8 cellular contexts compared by ENCODE assay signal in the genomic region with DNA sequence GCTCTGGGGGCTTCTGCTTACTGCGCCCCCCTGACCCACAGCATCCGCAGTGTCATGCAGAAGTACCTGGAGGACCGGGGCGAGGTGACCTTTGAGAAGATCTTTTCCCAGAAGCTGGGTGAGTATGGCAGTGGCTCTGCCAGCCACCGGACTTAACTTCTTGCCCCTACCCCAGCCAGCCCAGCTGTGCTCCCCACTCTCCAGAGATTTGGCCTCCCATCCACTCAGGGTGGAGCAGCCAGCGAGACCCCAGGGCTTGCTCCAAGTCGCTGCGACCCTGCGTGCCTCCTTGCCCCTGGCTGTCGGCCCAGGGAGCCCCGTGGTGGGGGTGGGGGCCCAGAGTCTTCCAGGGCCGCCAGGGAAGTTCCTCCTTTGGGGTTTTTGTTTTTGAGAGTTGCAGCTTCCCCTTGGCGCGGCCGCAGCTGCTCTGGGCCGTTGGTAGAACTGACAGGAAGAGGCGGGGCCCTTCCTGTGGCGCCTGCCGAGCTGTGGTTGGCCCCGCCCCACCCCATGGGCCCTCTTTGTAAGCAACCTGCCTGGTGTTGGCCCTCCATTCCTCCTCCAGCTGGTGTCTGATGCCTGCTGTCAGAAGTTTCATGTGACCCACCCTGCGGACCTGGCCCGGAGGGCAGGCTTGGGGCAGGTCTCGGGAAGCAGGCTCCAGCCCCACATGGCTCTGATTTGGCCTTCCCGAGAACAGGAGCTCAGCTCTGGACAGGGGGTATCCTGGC. TPM values are rescaled to one million over a fixed set of nuclear protein-coding genes. Genes with fewer than 3 reads are reported as not detected.
A peak's percentile ranks its signal among the peaks of the same experiment; 100 is the strongest.
DNase-seq lines count a peak whose midpoint lies in the region; ATAC-seq and TF ChIP-seq lines count a peak whose summit lies in the region.

No MANE protein-coding gene starts in this region.

- peak overlapping the region; percentile 35 to 88 for H3K27ac ChIP-seq in coronary artery

- peak overlapping the region; percentile 76 for H3K4me3 Mint-ChIP-seq in activated CD4-positive, alpha-beta T cell treated with anti-CD3 and anti-CD28 coated beads for 36 hours
- H3K4me3 Mint-ChIP-seq in memory B cell: peak overlapping the region; percentile 79

- ATAC-seq in HG02610 (IDR thresholded peaks at IDR 0.05; ENCODE audit: unreplicated experiment): peak; percentile 76
- peak; percentile 88 for ATAC-seq in activated CD4-positive, alpha-beta T cell treated with anti-CD3 and anti-CD28 coated beads for 36 hours
- peak; percentile 96 for ATAC-seq in memory B cell (ENCODE audit: low read depth)

- no peak for TF ChIP-seq CTCF in GM13977 (IDR thresholded peaks at IDR 0.05; ENCODE audit: extremely low read depth, insufficient read depth, missing control alignments)
- no peak for TF ChIP-seq CTCF in coronary artery (IDR thresholded peaks at IDR 0.05)

- H3K27me3 Mint-ChIP-seq in activated CD4-positive, alpha-beta T cell treated with anti-CD3 and anti-CD28 coated beads for 36 hours: no peaks in the 10 kb centered on the region
- no peaks in the 10 kb centered on the region for H3K27me3 Mint-ChIP-seq in memory B cell

- H3K4me1 Mint-ChIP-seq in activated CD4-positive, alpha-beta T cell treated with anti-CD3 and anti-CD28 coated beads for 36 hours: peaks cover 68% of the 10 kb centered on the region
- peaks cover 41% of the 10 kb centered on the region for H3K4me1 Mint-ChIP-seq in memory B cell

- POLR2A ChIA-PET in activated CD4-positive, alpha-beta T cell treated with anti-CD3 and anti-CD28 coated beads for 36 hours (lab: Charles Lee): interaction anchor here (0.6 to 2.6 kb wide), 10 partner anchors 8 to 100 kb away, joined by 3 to 16 read pairs (median 4); a partner anchor contains a TSS

- intact Hi-C loops in activated CD4-positive, alpha-beta T cell treated with anti-CD3 and anti-CD28 coated beads for 36 hours (cut with DNase I, micrococcal nuclease): loop anchor here (1.0 kb wide), 3 partner anchors 9 to 40 kb away; no protein-coding TSS in a partner anchor

- DNase-seq in GM13977 (ENCODE audit: low spot score): peak; percentile 93
- DNase-seq in NCI-H2081 treated with DMSO at 0.1 percent for 48 hours (lab: John Stamatoyannopoulos, UW): peak; percentile 28
- peak; percentile 95 for DNase-seq in activated CD4-positive, alpha-beta T cell treated with anti-CD3 and anti-CD28 coated beads for 36 hours
- DNase-seq in coronary artery (ENCODE audit: low spot score): peak; percentile 89
- peak; percentile 85 to 91 for DNase-seq in memory B cell (ENCODE audit: low spot score in 2 of 2)
- DNase-seq in stimulated activated CD8-positive, alpha-beta memory T cell treated with anti-CD3 and anti-CD28 coated beads, Interleukin-2, amount 100 ng/mL, for 48 hours (ENCODE audit: low read depth in 2 of 2): peak; percentile 78 to 88
- no peak for DNase-seq in SK-N-DZ (ENCODE audit: low spot score)

- peaks cover 55% of the 10 kb centered on the region for H3K36me3 Mint-ChIP-seq in activated CD4-positive, alpha-beta T cell treated with anti-CD3 and anti-CD28 coated beads for 36 hours (ENCODE audit: low read depth)
- H3K36me3 Mint-ChIP-seq in memory B cell: peaks cover 21% of the 10 kb centered on the region

- peak overlapping the region; percentile 99 for H3K27ac Mint-ChIP-seq in activated CD4-positive, alpha-beta T cell treated with anti-CD3 and anti-CD28 coated beads for 36 hours
- peak overlapping the region; percentile 73 for H3K27ac Mint-ChIP-seq in memory B cell

- H3K9me3 Mint-ChIP-seq in activated CD4-positive, alpha-beta T cell treated with anti-CD3 and anti-CD28 coated beads for 36 hours (ENCODE audit: low read depth): no peaks in the 10 kb centered on the region
- no peaks in the 10 kb centered on the region for H3K9me3 Mint-ChIP-seq in memory B cell

- H3K4me3 ChIP-seq in coronary artery: peak overlapping the region; percentile 49

- CTCF ChIA-PET in activated CD4-positive, alpha-beta T cell treated with anti-CD3 and anti-CD28 coated beads for 36 hours (lab: Charles Lee): interaction anchor here (0.5 to 2.3 kb wide), 9 partner anchors 9 to 105 kb away, joined by 3 to 15 read pairs (median 5); no protein-coding TSS in a partner anchor

- in situ Hi-C loops in GM13977 (cut with MboI; ENCODE audit: low pct_unique_long_range_greater_than_20kb, low sequenced_read_pairs, unreplicated experiment): no loop called here

RNA-seq across cellular contexts. Expression of a gene that starts 11.1 kb away (rescaled TPM):
- total RNA-seq in activated CD4-positive, alpha-beta T cell treated with anti-CD3 and anti-CD28 coated beads for 36 hours: 100 to 1,000 TPM; 202 to 241 TPM
- polyA plus RNA-seq in SK-N-DZ (2014; cell fraction: cytosol; rRNA removed): 63.4 and 72.0 TPM in 2 replicates
- polyA plus RNA-seq in SK-N-DZ (2014; cell fraction: nucleus; rRNA removed): 95.3 and 97.5 TPM in 2 replicates

RNA-seq across cellular contexts. Expression of a gene that starts 11.7 kb away (rescaled TPM):
- 10 to 100 TPM; 44.9 to 69.5 TPM for total RNA-seq in activated CD4-positive, alpha-beta T cell treated with anti-CD3 and anti-CD28 coated beads for 36 hours
- polyA plus RNA-seq in SK-N-DZ (2014; cell fraction: cytosol; rRNA removed): 21.1 and 25.4 TPM in 2 replicates
- 91.5 and 113 TPM in 2 replicates for polyA plus RNA-seq in SK-N-DZ (2014; cell fraction: nucleus; rRNA removed)

RNA-seq across cellular contexts. Expression of a gene that starts 25.9 kb away (rescaled TPM):
- total RNA-seq in activated CD4-positive, alpha-beta T cell treated with anti-CD3 and anti-CD28 coated beads for 36 hours: 10 to 100 TPM in 1 of 2 experiments, 1 to 10 TPM in 1; 6.0 to 11.1 TPM
- polyA plus RNA-seq in SK-N-DZ (2014; cell fraction: cytosol; rRNA removed): 0.24 and 0.29 TPM in 2 replicates
- 3.8 and 14.4 TPM in 2 replicates for polyA plus RNA-seq in SK-N-DZ (2014; cell fraction: nucleus; rRNA removed)
